In genomic region chr1:96130432-96130831, GRCh38 we compare ENCODE assay signal across 21 cellular contexts.
"Had no signal": no experiment of that assay in that cellular context is flagged by ENCODE, and none has a peak within 500 bp of the region (broad histone marks: within the 10 kb centered on the region; RNA-seq: fewer than 3 reads in every experiment).

No MANE protein-coding gene starts in this region.

- H3K27ac ChIP-seq: dorsolateral prefrontal cortex, neural progenitor cell, prostate gland, skin epidermis, suprapubic skin, transverse colon, uterus, VCaP had no signal

- H3K4me1 ChIP-seq: neural progenitor cell, prostate gland, suprapubic skin, transverse colon, uterus had no signal

- H3K4me2 ChIP-seq: neural progenitor cell had no signal

- H3K4me3 ChIP-seq: dorsolateral prefrontal cortex, mucosa of descending colon, neural progenitor cell, prostate gland, skin epidermis, suprapubic skin, transverse colon, uterus had no signal

- ATAC-seq: activated naive CD8-positive, alpha-beta T cell treated with anti-CD3 and anti-CD28 coated beads, Interleukin-2, amount 50 U/mL, for 24 hours; activated T-cell treated with anti-CD3 and anti-CD28 coated beads, Interleukin-2, amount 50 U/mL, for 4 hours; mucosa of descending colon; right cardiac atrium; stimulated activated naive CD8-positive, alpha-beta T cell treated with anti-CD3 and anti-CD28 coated beads, Interleukin-15, amount 100 ng/mL, for 72 hours had no signal

- H3K27me3 ChIP-seq: neural progenitor cell, suprapubic skin, transverse colon, uterus had no signal

- H3K9me3 ChIP-seq: prostate gland, suprapubic skin, transverse colon, uterus had no signal

- DNase-seq: activated CD4-positive, alpha-beta T cell treated with anti-CD3 and anti-CD28 coated beads, Interleukin-2, amount 50 U/mL, for 1 hour; activated CD4-positive, CD25-positive, alpha-beta regulatory T cell treated with anti-CD3 and anti-CD28 coated beads, Interleukin-2, amount 50 U/mL, for 72 hours; activated CD8-positive, alpha-beta memory T cell treated with anti-CD3 and anti-CD28 coated beads, Interleukin-2, amount 50 U/mL, for 4 hours; activated naive CD4-positive, alpha-beta T cell treated with anti-CD3 and anti-CD28 coated beads for 36 hours; activated naive CD8-positive, alpha-beta T cell treated with anti-CD3 and anti-CD28 coated beads, Interleukin-2, amount 50 U/mL, for 24 hours; activated T-cell treated with anti-CD3 and anti-CD28 coated beads, Interleukin-2, amount 50 U/mL, for 4 hours; anterior cingulate cortex; caudate nucleus; dorsolateral prefrontal cortex; mesenchymal stem cell; mucosa of descending colon; naive B cell; right cardiac atrium; stimulated activated naive CD8-positive, alpha-beta T cell treated with anti-CD3 and anti-CD28 coated beads, Interleukin-15, amount 100 ng/mL, for 72 hours; transverse colon; uterus had no signal

- H2AFZ ChIP-seq: neural progenitor cell had no signal

- H3K9ac ChIP-seq: neural progenitor cell had no signal

- H3K36me3 ChIP-seq: neural progenitor cell, prostate gland, suprapubic skin, transverse colon, uterus had no signal
